23 cellular contexts compared by ENCODE assay signal in genomic region chr7:108515013-108515412, GRCh38. TPM values are rescaled to one million over a fixed set of nuclear protein-coding genes. Genes with fewer than 3 reads are reported as not detected.
A peak's percentile ranks its signal among the peaks of the same experiment; 100 is the strongest.
DNase-seq lines count a peak whose midpoint lies in the region; ATAC-seq, FAIRE-seq and TF ChIP-seq lines count a peak whose summit lies in the region.
"Had no signal": no experiment of that assay in that cellular context is flagged by ENCODE, and none has a peak within 500 bp of the region (broad histone marks: within the 10 kb centered on the region; RNA-seq: fewer than 3 reads in every experiment).

No MANE protein-coding gene starts in this region.

- peak; percentile 52 for FAIRE-seq in H1 (lab: Jason Lieb, UNC)
- FAIRE-seq: GM12892 had no signal

- POLR2A ChIA-PET in OCI-LY7 (lab: Charles Lee): interaction anchor here (0.7 to 4.5 kb wide), 3 partner anchors 10 to 194 kb away, joined by 3 to 37 read pairs (median 4); partner anchors contain the start of gene PNPLA8
- POLR2A ChIA-PET in H1 (lab: Charles Lee; ENCODE audit: partially characterized antibody): no interaction called here

- CTCF ChIA-PET in OCI-LY7 (lab: Charles Lee; ENCODE audit: unreplicated experiment): no interaction called here
- CTCF ChIA-PET in H1 (lab: Charles Lee; ENCODE audit: partially characterized antibody): no interaction called here

- TF ChIP-seq POLR2A in H1 (IDR thresholded peaks at IDR 0.05; ENCODE audit: control extremely low read depth in 1 of 2, low read depth in 2 of 2, low read length in 2 of 2): no peak

- H3K27ac Mint-ChIP-seq in GM23338: no peak overlapping the region
- H3K27ac Mint-ChIP-seq: CD4-positive, CD25-positive, alpha-beta regulatory T cell had no signal

- H2BK15ac ChIP-seq in H1 (ENCODE audit: low read length): no peak overlapping the region

- no peaks in the 10 kb centered on the region; the same call in 2 of the 3 replicates for H3K9me3 Mint-ChIP-seq in GM23338

- H2BK120ac ChIP-seq in H1 (replicated peaks; ENCODE audit: low read depth, low read length): no peak overlapping the region

- no peak for TF ChIP-seq RAD21 in H1 (IDR thresholded peaks at IDR 0.05 in 1 of 2, conservative IDR thresholded peaks at IDR 0.05 in 1 of 2; ENCODE audit: low read depth in 2 of 2, low read length in 2 of 2)

- H3K27me3 ChIP-seq in BLaER1 treated with 17β-estradiol and CSF1 and Interleukin-3, amounts not matched to agents 10 nM and 100 nM: no peaks in the 10 kb centered on the region
- no peaks in the 10 kb centered on the region for H3K27me3 ChIP-seq in H1 (replicated peaks in 1 of 4; ENCODE audit: control insufficient read depth in 3 of 4, extremely low read depth in 1 of 4, insufficient read depth in 3 of 4, low read length in 3 of 4)
- no peaks in the 10 kb centered on the region for H3K27me3 ChIP-seq in GM23338 (ENCODE audit: insufficient read depth)
- H3K27me3 ChIP-seq: BE2C had no signal

- peaks cover 0 to 25% (median 8%) of the 10 kb centered on the region in 11 experiments; a peak in 15 of 22 replicates for H3K9me3 ChIP-seq in BLaER1 treated with 17β-estradiol and CSF1 and Interleukin-3, amounts not matched to agents 10 nM and 100 nM (replicated peaks in 1 of 11)
- peaks cover 8% of the 10 kb centered on the region; the same call in 1 of the 2 replicates for H3K9me3 ChIP-seq in OCI-LY7 (ENCODE audit: low read length)
- no peaks in the 10 kb centered on the region for H3K9me3 ChIP-seq in H1 (ENCODE audit: insufficient read depth in 2 of 2, low read depth in 1 of 2, low read length in 1 of 2)
- H3K9me3 ChIP-seq: BE2C had no signal

- peaks cover 3 to 45% (median 12%) of the 10 kb centered on the region in 10 experiments; a peak in 15 of 20 replicates for H3K4me1 ChIP-seq in BLaER1 treated with 17β-estradiol and CSF1 and Interleukin-3, amounts not matched to agents 10 nM and 100 nM
- peaks cover 44% of the 10 kb centered on the region for H3K4me1 ChIP-seq in OCI-LY7 (ENCODE audit: insufficient read depth, low read length, poor library complexity, severe bottlenecking)
- no peaks in the 10 kb centered on the region for H3K4me1 ChIP-seq in H1 (replicated peaks in 1 of 4; ENCODE audit: control insufficient read depth in 3 of 4, insufficient read depth in 4 of 4, low read length in 3 of 4)
- H3K4me1 ChIP-seq in GM23338 (ENCODE audit: insufficient read depth): no peaks in the 10 kb centered on the region
- H3K4me1 ChIP-seq: BE2C had no signal

- no peak overlapping the region for H3K14ac ChIP-seq in H1 (ENCODE audit: insufficient read length)

- TF ChIP-seq EP300 in H1 (IDR thresholded peaks at IDR 0.05; ENCODE audit: borderline replicate concordance in 1 of 2, low read depth in 2 of 2, low read length in 2 of 2): no peak

- no peak for TF ChIP-seq CTCF in OCI-LY7 (conservative IDR thresholded peaks at IDR 0.05; ENCODE audit: low read length)
- TF ChIP-seq CTCF in H1 (IDR thresholded peaks at IDR 0.05; ENCODE audit: control extremely low read depth in 1 of 3, insufficient read depth in 1 of 3, low read depth in 1 of 3, low read length in 3 of 3): no peak
- TF ChIP-seq CTCF in GM23338 (conservative IDR thresholded peaks at IDR 0.05; ENCODE audit: low read depth in 2 of 2): no peak

- BruUV-seq in OCI-LY7 (replicated peaks; lab: Mats Ljungman, UMichigan): no TSS peak

- H3K79me1 ChIP-seq in H1 (ENCODE audit: low read depth, low read length): peaks cover 4% of the 10 kb centered on the region; the same call in 1 of the 2 replicates

- peak overlapping the region in 2 of 11 experiments; percentile 34 to 39; a peak in 3 of 22 replicates for H3K9ac ChIP-seq in BLaER1 treated with 17β-estradiol and CSF1 and Interleukin-3, amounts not matched to agents 10 nM and 100 nM
- no peak overlapping the region for H3K9ac ChIP-seq in H1 (replicated peaks in 1 of 4; ENCODE audit: extremely low read depth in 1 of 4, low read depth in 3 of 4, low read length in 3 of 4)

- no peaks in the 10 kb centered on the region for H3K9me2 ChIP-seq in OCI-LY7 (ENCODE audit: insufficient read depth, low read length)
- no peaks in the 10 kb centered on the region for H3K9me2 ChIP-seq in GM23338 (ENCODE audit: insufficient read depth)

- no peak overlapping the region for H3K4ac ChIP-seq in H1 (replicated peaks; ENCODE audit: insufficient read length, low read depth, low read length)

- no peak overlapping the region for H4K8ac ChIP-seq in H1 (ENCODE audit: extremely low read depth, insufficient read depth, low read length)

- ATAC-seq in left lobe of liver (peak; percentile 88), GM23338 (no peak), HG03342 (IDR thresholded peaks at IDR 0.05; ENCODE audit: unreplicated experiment) (no peak), GM18870 (IDR thresholded peaks at IDR 0.05; ENCODE audit: unreplicated experiment) (no peak)
- ATAC-seq: HCT116, Right ventricle myocardium inferior had no signal

- peaks cover 3% of the 10 kb centered on the region; the same call in 2 of the 3 replicates for H3K4me1 Mint-ChIP-seq in GM23338

- peaks cover 2% of the 10 kb centered on the region for H3K27me3 Mint-ChIP-seq in GM23338 (ENCODE audit: insufficient read depth, low read depth, poor library complexity)
- H3K27me3 Mint-ChIP-seq: CD4-positive, CD25-positive, alpha-beta regulatory T cell had no signal

- intact Hi-C loops in OCI-LY7 (cut with micrococcal nuclease; ENCODE audit: unreplicated experiment): no loop called here

- H3K23me2 ChIP-seq in H1 (ENCODE audit: low read depth, low read length): no peaks in the 10 kb centered on the region

- H2BK12ac ChIP-seq in H1 (ENCODE audit: low read depth, low read length): no peak overlapping the region

- H3K4me2 ChIP-seq in BLaER1 treated with 17β-estradiol and CSF1 and Interleukin-3, amounts not matched to agents 10 nM and 100 nM: peak overlapping the region in 8 of 11 experiments; percentile 1 to 75 (median 48); a peak in 13 of 22 replicates
- H3K4me2 ChIP-seq in OCI-LY7 (ENCODE audit: low read length) (peak overlapping the region; percentile 31), H1 (ENCODE audit: insufficient read depth in 1 of 2, low read depth in 2 of 2, low read length in 2 of 2) (no peak overlapping the region), GM23338 (no peak overlapping the region)

- 91% methylated on average over 3 of the region's 3 CpGs; no CpG with 5 or more reads in 1 of the 2 experiments for WGBS in H1 (ENCODE audit: extremely low coverage in 1 of 2, insufficient coverage in 1 of 2, insufficient read length in 1 of 2, insufficient replicate concordance in 2 of 2, low coverage in 1 of 2, low lambda C conversion rate in 2 of 2, missing lambda C conversion rate in 1 of 2), 2 experiments

- no peaks in the 10 kb centered on the region for H3F3A ChIP-seq in GM23338 (replicated peaks; ENCODE audit: low read depth)

- H3K18ac ChIP-seq in H1 (ENCODE audit: extremely low read depth, low read length): no peak overlapping the region

- H4K5ac ChIP-seq in H1 (ENCODE audit: insufficient read length, low read depth, low read length): no peak overlapping the region

- H2BK5ac ChIP-seq in H1 (ENCODE audit: low read depth, low read length): no peak overlapping the region

- H4K91ac ChIP-seq in H1 (replicated peaks; ENCODE audit: insufficient read length, low read length): no peak overlapping the region

- H2AFZ ChIP-seq in OCI-LY7 (ENCODE audit: low read length) (no peak overlapping the region), H1 (ENCODE audit: low read length) (no peak overlapping the region), GM23338 (no peak overlapping the region)

- H4K20me1 ChIP-seq in BLaER1 treated with 17β-estradiol and CSF1 and Interleukin-3, amounts not matched to agents 10 nM and 100 nM: peaks cover 0 to 9% (median 0%) of the 10 kb centered on the region in 11 experiments; a peak in 2 of 22 replicates
- no peaks in the 10 kb centered on the region for H4K20me1 ChIP-seq in OCI-LY7 (ENCODE audit: insufficient read depth, low read length)
- peaks cover 0 to 1% of the 10 kb centered on the region in 2 experiments for H4K20me1 ChIP-seq in H1 (replicated peaks in 1 of 2; ENCODE audit: control insufficient read depth in 1 of 2, insufficient read depth in 2 of 2, low read length in 2 of 2)
- 0 out of 2 replicates have a peak, but pooled peaks cover 3% of the 10 kb centered on the region for H4K20me1 ChIP-seq in GM23338 (replicated peaks; ENCODE audit: insufficient read depth)

- H3K4me3 ChIP-seq in BLaER1 treated with 17β-estradiol and CSF1 and Interleukin-3, amounts not matched to agents 10 nM and 100 nM: no peak overlapping the region
- H3K4me3 ChIP-seq in OCI-LY7 (ENCODE audit: low read depth, low read length, poor library complexity, severe bottlenecking): no peak overlapping the region
- no peak overlapping the region for H3K4me3 ChIP-seq in H1 (ENCODE audit: extremely low read depth in 1 of 4, insufficient read depth in 2 of 4, low read depth in 3 of 4, low read length in 4 of 4)
- H3K4me3 ChIP-seq in GM23338: no peak overlapping the region

- no peak overlapping the region for H3K56ac ChIP-seq in H1 (replicated peaks; ENCODE audit: insufficient read length, low read depth, low read length)

- DNase-seq in OCI-LY7 (ENCODE audit: low spot score) (no peak), H1 (ENCODE audit: low read depth in 1 of 2, low spot score in 2 of 2) (no peak), left lobe of liver (ENCODE audit: low spot score) (no peak), GM23338 (ENCODE audit: low spot score) (no peak), RKO (ENCODE audit: low spot score) (no peak)
- DNase-seq: BE2C; CD4-positive, CD25-positive, alpha-beta regulatory T cell; DMS 273 treated with DMSO at 0.1 percent for 48 hours; DMS79 treated with DMSO at 0.1 percent for 48 hours; GOT3; KBM-7; NCI-H1694; NCI-H2081; NCI-H2171 treated with DMSO at 0.1 percent for 48 hours; NCI-H524 treated with DMSO at 0.1 percent for 48 hours; NCI-H82; SW 1271 had no signal

- no peak overlapping the region for H2AK5ac ChIP-seq in H1 (ENCODE audit: low read depth, low read length)

- no peak overlapping the region for H3K23ac ChIP-seq in H1 (ENCODE audit: insufficient read length)

- peaks cover 26% of the 10 kb centered on the region for H3K36me3 Mint-ChIP-seq in GM23338 (ENCODE audit: low read depth)

- peaks cover 41 to 86% (median 68%) of the 10 kb centered on the region in 11 experiments for H3K36me3 ChIP-seq in BLaER1 treated with 17β-estradiol and CSF1 and Interleukin-3, amounts not matched to agents 10 nM and 100 nM
- H3K36me3 ChIP-seq in OCI-LY7 (ENCODE audit: insufficient read depth, low read length) (peaks cover 95% of the 10 kb centered on the region), H1 (ENCODE audit: control insufficient read depth in 2 of 4, insufficient read depth in 4 of 4, low read length in 3 of 4) (peaks cover 0 to 55% (median 7%) of the 10 kb centered on the region in 4 experiments; a peak in 4 of 8 replicates), GM23338 (ENCODE audit: insufficient read depth) (no peaks in the 10 kb centered on the region; the same call in 1 of the 2 replicates)

- no peak overlapping the region for H3K4me3 Mint-ChIP-seq in GM23338
- H3K4me3 Mint-ChIP-seq: CD4-positive, CD25-positive, alpha-beta regulatory T cell had no signal

- H3K79me2 ChIP-seq in OCI-LY7 (ENCODE audit: insufficient read depth, low read depth, low read length): peaks cover 45% of the 10 kb centered on the region; the same call in 1 of the 2 replicates
- peaks cover 0 to 23% of the 10 kb centered on the region in 2 experiments; a peak in 2 of 4 replicates for H3K79me2 ChIP-seq in H1 (ENCODE audit: control insufficient read depth in 1 of 2, insufficient read depth in 2 of 2, low read length in 2 of 2)
- H3K79me2 ChIP-seq in GM23338 (replicated peaks; ENCODE audit: insufficient read depth): peaks cover 30% of the 10 kb centered on the region

- H3K27ac ChIP-seq in BLaER1 treated with 17β-estradiol and CSF1 and Interleukin-3, amounts not matched to agents 10 nM and 100 nM: peak overlapping the region in 8 of 11 experiments; percentile 13 to 70 (median 49); a peak in 15 of 22 replicates
- H3K27ac ChIP-seq in OCI-LY7 (ENCODE audit: low read depth, low read length, poor library complexity, severe bottlenecking) (peak overlapping the region; percentile 7), H1 (ENCODE audit: low read depth, low read length) (no peak overlapping the region), GM23338 (ENCODE audit: low read depth) (no peak overlapping the region)

- H2BK20ac ChIP-seq in H1 (ENCODE audit: low read length): no peak overlapping the region

RNA-seq across cellular contexts. Expression of gene PNPLA8, which starts 10.9 kb away (rescaled TPM):
- total RNA-seq in OCI-LY7 (2014; rRNA removed; shearing (Covaris generic)): 23.0 and 24.2 TPM in 2 replicates
- total RNA-seq in OCI-LY7 (2022): 26.4 and 31.4 TPM in 2 replicates
- 11.2 and 12.6 TPM in 2 replicates for total RNA-seq in H1 (2021; fragmentation: NEBNext Ultra II Directional; extraction: Animal tissue kit (Norgen Biotek cat#: 25700))
- polyA plus RNA-seq in H1 (2011; rRNA removed): 2.1 and 3.8 TPM in 2 replicates
- 5.6 TPM for polyA plus RNA-seq in H1 (2011; cell fraction: cytosol; rRNA removed)
- polyA plus RNA-seq in H1 (2011; cell fraction: nucleus; rRNA removed): 1.8 TPM
- polyA plus RNA-seq in H1 (2012, experiment 1 of 2): 5.0 to 12.7 TPM (median 7.1 TPM) in 4 replicates
- polyA plus RNA-seq in H1 (2012, experiment 2 of 2): 0.63 TPM
- polyA plus RNA-seq in H1 (2013, experiment 1 of 2): 7.3 TPM
- polyA plus RNA-seq in H1 (2013, experiment 2 of 2): 7.9 TPM
- 7.9 TPM in 2 replicates for polyA minus RNA-seq in H1 (2011; rRNA and poly(A)+ RNA removed)
- 23.4 TPM for polyA minus RNA-seq in H1 (2011; cell fraction: cytosol; rRNA and poly(A)+ RNA removed)
- 9.5 TPM for polyA minus RNA-seq in H1 (2011; cell fraction: nucleus; rRNA and poly(A)+ RNA removed)
- 12.9 TPM for total RNA-seq in left lobe of liver
- total RNA-seq in GM23338 (2014; rRNA removed; shearing (Covaris generic)): 12.5 and 14.9 TPM in 2 replicates
- polyA plus RNA-seq in GM23338 (2016; fragmentation: Nextera tagmentation; extraction: Ambion mirVana): 12.4 and 13.6 TPM in 2 replicates

RNA-seq across cellular contexts. Expression of gene THAP5, which starts 54.5 kb away (rescaled TPM):
- total RNA-seq in OCI-LY7 (2014; rRNA removed; shearing (Covaris generic)): 23.5 and 24.2 TPM in 2 replicates
- total RNA-seq in OCI-LY7 (2022) (33.8 and 39.3 TPM in 2 replicates), left lobe of liver (15.8 TPM)
- total RNA-seq in H1 (2021; fragmentation: NEBNext Ultra II Directional; extraction: Animal tissue kit (Norgen Biotek cat#: 25700)): 24.2 and 25.9 TPM in 2 replicates
- polyA plus RNA-seq in H1 (2011; rRNA removed) (3.9 TPM in 2 replicates), GM23338 (2016; fragmentation: Nextera tagmentation; extraction: Ambion mirVana) (15.2 and 18.2 TPM in 2 replicates)
- polyA plus RNA-seq in H1 (2011; cell fraction: cytosol; rRNA removed): 5.4 TPM
- 3.8 TPM for polyA plus RNA-seq in H1 (2011; cell fraction: nucleus; rRNA removed)
- polyA plus RNA-seq in H1 (2012, experiment 1 of 2): 4.4 to 9.7 TPM (median 5.5 TPM) in 4 replicates
- polyA plus RNA-seq in H1 (2012, experiment 2 of 2): 0.52 TPM
- polyA plus RNA-seq in H1 (2013, experiment 1 of 2): 23.0 TPM
- polyA plus RNA-seq in H1 (2013, experiment 2 of 2): 18.8 TPM
- polyA minus RNA-seq in H1 (2011; rRNA and poly(A)+ RNA removed): 5.4 and 11.1 TPM in 2 replicates
- polyA minus RNA-seq in H1 (2011; cell fraction: cytosol; rRNA and poly(A)+ RNA removed): 7.2 TPM
- 25.2 TPM for polyA minus RNA-seq in H1 (2011; cell fraction: nucleus; rRNA and poly(A)+ RNA removed)
- total RNA-seq in GM23338 (2014; rRNA removed; shearing (Covaris generic)): 32.3 and 36.0 TPM in 2 replicates

RNA-seq across cellular contexts. Expression of gene DNAJB9, which starts 54.7 kb away (rescaled TPM):
- 20.3 and 22.4 TPM in 2 replicates for total RNA-seq in OCI-LY7 (2014; rRNA removed; shearing (Covaris generic))
- total RNA-seq in OCI-LY7 (2022) (11.1 and 11.4 TPM in 2 replicates), left lobe of liver (48.4 TPM)
- total RNA-seq in H1 (2021; fragmentation: NEBNext Ultra II Directional; extraction: Animal tissue kit (Norgen Biotek cat#: 25700)): 9.7 and 10.1 TPM in 2 replicates
- polyA plus RNA-seq in H1 (2011; rRNA removed) (1.8 and 2.6 TPM in 2 replicates), GM23338 (2016; fragmentation: Nextera tagmentation; extraction: Ambion mirVana) (7.3 and 8.4 TPM in 2 replicates)
- 3.0 TPM for polyA plus RNA-seq in H1 (2011; cell fraction: cytosol; rRNA removed)
- 3.3 TPM for polyA plus RNA-seq in H1 (2011; cell fraction: nucleus; rRNA removed)
- polyA plus RNA-seq in H1 (2012, experiment 1 of 2): 6.1 to 8.8 TPM (median 7.4 TPM) in 4 replicates
- polyA plus RNA-seq in H1 (2012, experiment 2 of 2): 1.7 TPM
- polyA plus RNA-seq in H1 (2013, experiment 1 of 2): 9.5 TPM
- polyA plus RNA-seq in H1 (2013, experiment 2 of 2): 12.4 TPM
- polyA minus RNA-seq in H1 (2011; rRNA and poly(A)+ RNA removed): 1.7 and 3.4 TPM in 2 replicates
- polyA minus RNA-seq in H1 (2011; cell fraction: cytosol; rRNA and poly(A)+ RNA removed): 6.0 TPM
- 3.8 TPM for polyA minus RNA-seq in H1 (2011; cell fraction: nucleus; rRNA and poly(A)+ RNA removed)
- 14.4 and 16.0 TPM in 2 replicates for total RNA-seq in GM23338 (2014; rRNA removed; shearing (Covaris generic))

RNA-seq across cellular contexts. Expression of gene NRCAM, which starts 58.8 kb away (rescaled TPM):
- not detected in 2 replicates for total RNA-seq in OCI-LY7 (2014; rRNA removed; shearing (Covaris generic))
- total RNA-seq in OCI-LY7 (2022): not detected in 2 replicates
- 3.8 and 4.3 TPM in 2 replicates for total RNA-seq in H1 (2021; fragmentation: NEBNext Ultra II Directional; extraction: Animal tissue kit (Norgen Biotek cat#: 25700))
- 2.2 and 2.7 TPM in 2 replicates for polyA plus RNA-seq in H1 (2011; rRNA removed)
- polyA plus RNA-seq in H1 (2011; cell fraction: cytosol; rRNA removed): 3.4 TPM
- 3.3 TPM for polyA plus RNA-seq in H1 (2011; cell fraction: nucleus; rRNA removed)
- 1.9 to 3.0 TPM (median 2.5 TPM) in 4 replicates for polyA plus RNA-seq in H1 (2012, experiment 1 of 2)
- 0.13 TPM for polyA plus RNA-seq in H1 (2012, experiment 2 of 2)
- polyA plus RNA-seq in H1 (2013, experiment 1 of 2): 3.6 TPM
- 3.7 TPM for polyA plus RNA-seq in H1 (2013, experiment 2 of 2)
- polyA minus RNA-seq in H1 (2011; rRNA and poly(A)+ RNA removed): 10.2 and 11.9 TPM in 2 replicates
- polyA minus RNA-seq in H1 (2011; cell fraction: cytosol; rRNA and poly(A)+ RNA removed): 10.3 TPM
- 15.2 TPM for polyA minus RNA-seq in H1 (2011; cell fraction: nucleus; rRNA and poly(A)+ RNA removed)
- total RNA-seq in left lobe of liver: 1.1 TPM
- 3.5 and 6.8 TPM in 2 replicates for total RNA-seq in GM23338 (2014; rRNA removed; shearing (Covaris generic))
- 2.5 and 2.7 TPM in 2 replicates for polyA plus RNA-seq in GM23338 (2016; fragmentation: Nextera tagmentation; extraction: Ambion mirVana)
- total RNA-seq: CD4-positive, CD25-positive, alpha-beta regulatory T cell had no signal

Comparison
In these comparisons a context has a peak if more than half of its experiments do, and no peak if none do; other contexts are left out.
1. H3K27ac ChIP-seq: peak in BLaER1 treated with 17β-estradiol and CSF1 and Interleukin-3, amounts not matched to agents 10 nM and 100 nM (8 of 11) and OCI-LY7 (single experiment); none in H1 (single experiment) and GM23338 (single experiment).
2. H3K4me2 ChIP-seq: peak in BLaER1 treated with 17β-estradiol and CSF1 and Interleukin-3, amounts not matched to agents 10 nM and 100 nM (8 of 11) and OCI-LY7 (single experiment); none in H1 (0 of 2) and GM23338 (single experiment).